ENCODE assay signal across 16 cellular contexts in genomic region chrX:12210921-12211320, GRCh38.
DNase-seq lines count a peak whose midpoint lies in the region; ATAC-seq and TF ChIP-seq lines count a peak whose summit lies in the region.
"Had no signal": no experiment of that assay in that cellular context is flagged by ENCODE, and none has a peak within 500 bp of the region (broad histone marks: within the 10 kb centered on the region; RNA-seq: fewer than 3 reads in every experiment).

No MANE protein-coding gene starts in this region.

- H3K9me3 ChIP-seq in adipocyte (ENCODE audit: control insufficient read depth, low read length) (no peaks in the 10 kb centered on the region), esophagus squamous epithelium (no peaks in the 10 kb centered on the region)
- H3K9me3 ChIP-seq: vagina had no signal

- peak overlapping the region; percentile 53 for H3K9ac ChIP-seq in adipocyte (ENCODE audit: low read length)
- H3K9ac ChIP-seq: KMS-11, neural progenitor cell had no signal

- no peak for TF ChIP-seq CTCF in HFFc6 (IDR thresholded peaks at IDR 0.05)
- no peak for TF ChIP-seq CTCF in progenitor cell of endocrine pancreas (IDR thresholded peaks at IDR 0.05; ENCODE audit: unreplicated experiment)
- no peak for TF ChIP-seq CTCF in esophagus squamous epithelium (IDR thresholded peaks at IDR 0.05)

- peak overlapping the region; percentile 99 for H3K27ac Mint-ChIP-seq in HFFc6
- no peak overlapping the region for H3K27ac Mint-ChIP-seq in progenitor cell of endocrine pancreas
- H3K27ac Mint-ChIP-seq: activated CD4-positive, alpha-beta T cell treated with anti-CD3 and anti-CD28 coated beads for 36 hours; activated naive CD8-positive, alpha-beta T cell; neural progenitor cell; stimulated activated memory B cell treated with anti-CD40 and anti-IgM and Interleukin-4, amounts not matched to agents 10 μg/mL and 1 μg/mL and 100 μg/mL, for 72 hours had no signal

- H3K27me3 ChIP-seq in adipocyte (replicated peaks; ENCODE audit: control insufficient read depth, insufficient read depth, low read length), result no peaks in the 10 kb centered on the region
- no peaks in the 10 kb centered on the region for H3K27me3 ChIP-seq in esophagus squamous epithelium
- H3K27me3 ChIP-seq: neural progenitor cell, vagina had no signal

- no peak for ATAC-seq in GM19455 (IDR thresholded peaks at IDR 0.05; ENCODE audit: unreplicated experiment)
- ATAC-seq in HG02642 (IDR thresholded peaks at IDR 0.05; ENCODE audit: poor library complexity, unreplicated experiment), result no peak
- ATAC-seq: activated CD4-positive, alpha-beta T cell treated with anti-CD3 and anti-CD28 coated beads for 36 hours; stimulated activated memory B cell treated with anti-CD40 and anti-IgM and Interleukin-4, amounts not matched to agents 10 μg/mL and 1 μg/mL and 100 μg/mL, for 72 hours had no signal

- H3K4me1 Mint-ChIP-seq in HFFc6 (ENCODE audit: low read depth), result peaks cover 33% of the 10 kb centered on the region
- no peaks in the 10 kb centered on the region for H3K4me1 Mint-ChIP-seq in progenitor cell of endocrine pancreas (ENCODE audit: low read depth)
- H3K4me1 Mint-ChIP-seq: activated CD4-positive, alpha-beta T cell treated with anti-CD3 and anti-CD28 coated beads for 36 hours; neural progenitor cell; stimulated activated memory B cell treated with anti-CD40 and anti-IgM and Interleukin-4, amounts not matched to agents 10 μg/mL and 1 μg/mL and 100 μg/mL, for 72 hours had no signal

- no peak overlapping the region for H3K27ac ChIP-seq in esophagus squamous epithelium
- H3K27ac ChIP-seq: KMS-11, neural progenitor cell, vagina had no signal

- TF ChIP-seq POLR2A in esophagus squamous epithelium (IDR thresholded peaks at IDR 0.05), result no peak

- intact Hi-C loops in esophagus squamous epithelium (cut with DNase I), result no loop called here

- H3K4me1 ChIP-seq in adipocyte (ENCODE audit: control insufficient read depth, insufficient read depth, low read length), result peaks cover 7% of the 10 kb centered on the region
- H3K4me1 ChIP-seq in esophagus squamous epithelium, result no peaks in the 10 kb centered on the region
- H3K4me1 ChIP-seq: neural progenitor cell, vagina had no signal

- H3K36me3 ChIP-seq in adipocyte (ENCODE audit: control insufficient read depth, insufficient read depth, low read length, severe bottlenecking), result no peaks in the 10 kb centered on the region
- no peaks in the 10 kb centered on the region for H3K36me3 ChIP-seq in esophagus squamous epithelium
- H3K36me3 ChIP-seq: neural progenitor cell, vagina had no signal

- WGBS in esophagus squamous epithelium, 2 donors, result 35 to 43% methylated on average over 3 of the region's 3 CpGs

- H3K9me3 Mint-ChIP-seq in HFFc6 (no peaks in the 10 kb centered on the region), progenitor cell of endocrine pancreas (ENCODE audit: low read depth) (no peaks in the 10 kb centered on the region)
- H3K9me3 Mint-ChIP-seq: neural progenitor cell; stimulated activated memory B cell treated with anti-CD40 and anti-IgM and Interleukin-4, amounts not matched to agents 10 μg/mL and 1 μg/mL and 100 μg/mL, for 72 hours had no signal

- H3K27me3 Mint-ChIP-seq in HFFc6 (ENCODE audit: insufficient read depth), result no peaks in the 10 kb centered on the region
- H3K27me3 Mint-ChIP-seq in progenitor cell of endocrine pancreas, result no peaks in the 10 kb centered on the region
- H3K27me3 Mint-ChIP-seq: activated CD4-positive, alpha-beta T cell treated with anti-CD3 and anti-CD28 coated beads for 36 hours; stimulated activated memory B cell treated with anti-CD40 and anti-IgM and Interleukin-4, amounts not matched to agents 10 μg/mL and 1 μg/mL and 100 μg/mL, for 72 hours had no signal

- peak overlapping the region; percentile 58 for H3K4me3 ChIP-seq in adipocyte (ENCODE audit: low read length)
- H3K4me3 ChIP-seq in esophagus squamous epithelium, result no peak overlapping the region
- H3K4me3 ChIP-seq: neural progenitor cell, vagina had no signal

- peak overlapping the region; percentile 85 for H3K4me3 Mint-ChIP-seq in HFFc6
- H3K4me3 Mint-ChIP-seq in progenitor cell of endocrine pancreas (ENCODE audit: low read depth), result no peak overlapping the region
- H3K4me3 Mint-ChIP-seq: activated CD4-positive, alpha-beta T cell treated with anti-CD3 and anti-CD28 coated beads for 36 hours; activated naive CD8-positive, alpha-beta T cell; neural progenitor cell; stimulated activated memory B cell treated with anti-CD40 and anti-IgM and Interleukin-4, amounts not matched to agents 10 μg/mL and 1 μg/mL and 100 μg/mL, for 72 hours had no signal

- DNase-seq in A172 (ENCODE audit: low spot score) (peak; percentile 55), HFFc6 (peak; percentile 45), adipocyte (ENCODE audit: low read depth) (peak; percentile 4), hepatic stellate cell (ENCODE audit: low spot score) (peak; percentile 2), progenitor cell of endocrine pancreas (ENCODE audit: low spot score, unreplicated experiment) (no peak), esophagus squamous epithelium (lab: John Stamatoyannopoulos, UW) (no peak)
- DNase-seq: activated CD4-positive, alpha-beta T cell treated with anti-CD3 and anti-CD28 coated beads for 36 hours; NCI-H187; NCI-H69 had no signal

- H3K36me3 Mint-ChIP-seq in HFFc6 (ENCODE audit: low read depth) (peaks cover 5% of the 10 kb centered on the region; the same call in 1 of the 2 replicates), progenitor cell of endocrine pancreas (ENCODE audit: insufficient read depth) (no peaks in the 10 kb centered on the region)
- H3K36me3 Mint-ChIP-seq: activated naive CD8-positive, alpha-beta T cell; neural progenitor cell; stimulated activated memory B cell treated with anti-CD40 and anti-IgM and Interleukin-4, amounts not matched to agents 10 μg/mL and 1 μg/mL and 100 μg/mL, for 72 hours had no signal

Comparison
In these comparisons a context has a peak if more than half of its experiments do, and no peak if none do; other contexts are left out.
1. DNase-seq: peak in A172 (single experiment), HFFc6 (single experiment), adipocyte (single experiment) and hepatic stellate cell (single experiment); none in progenitor cell of endocrine pancreas (single experiment) and esophagus squamous epithelium (single experiment).